In genomic region chr11:104343578-104343977, GRCh38 we compare ENCODE assay signal across 8 cellular contexts.
A peak's percentile ranks its signal among the peaks of the same experiment; 100 is the strongest.
DNase-seq lines count a peak whose midpoint lies in the region; ATAC-seq, FAIRE-seq and TF ChIP-seq lines count a peak whose summit lies in the region.

No MANE protein-coding gene starts in this region.

- POLR2A ChIA-PET in HepG2 (lab: Yijun Ruan, JAX) = no interaction called here

- DNase-seq in HepG2 (ENCODE audit: low spot score) (no peak), right lobe of liver (no peak), body of pancreas (no peak), immature natural killer cell (no peak), dedifferentiated amniotic fluid mesenchymal stem cell (ENCODE audit: extremely low spot score) (no peak), GF-D8 (lab: John Stamatoyannopoulos, UW) (no peak)
- no peak for DNase-seq in stimulated activated CD4-positive, alpha-beta T cell treated with anti-CD3 and anti-CD28 coated beads, Interleukin-15, amount 100 ng/mL, for 24 hours

- TF ChIP-seq EP300 in HepG2 (IDR thresholded peaks at IDR 0.05; ENCODE audit: low read depth in 2 of 2, low read length in 2 of 2) (no peak), HepG2 (CRISPR knock-in tag; IDR thresholded peaks at IDR 0.05; ENCODE audit: borderline replicate concordance) (no peak)

- no peak overlapping the region for H3K4me3 Mint-ChIP-seq in immature natural killer cell

- CTCF ChIA-PET in HepG2 (lab: Yijun Ruan, JAX; ENCODE audit: low intra/inter-chr PET ratio, low total read pairs) = no interaction called here

- TF ChIP-seq POLR2A in HepG2 (IDR thresholded peaks at IDR 0.05; ENCODE audit: insufficient read depth in 1 of 2, low read depth in 2 of 2, low read length in 2 of 2) = no peak
- TF ChIP-seq POLR2A in right lobe of liver (IDR thresholded peaks at IDR 0.05) = no peak
- no peak for TF ChIP-seq POLR2A in body of pancreas (IDR thresholded peaks at IDR 0.05)

- intact Hi-C loops in HepG2 (cut with micrococcal nuclease; ENCODE audit: unreplicated experiment) = no loop called here
- intact Hi-C loops in right lobe of liver (cut with DNase I) = no loop called here
- intact Hi-C loops in body of pancreas (cut with DNase I) = no loop called here

- no peaks in the 10 kb centered on the region for H3K36me3 Mint-ChIP-seq in immature natural killer cell

- no peaks in the 10 kb centered on the region for H3K4me1 ChIP-seq in HepG2 (ENCODE audit: insufficient read depth, low read length)
- no peaks in the 10 kb centered on the region for H3K4me1 ChIP-seq in right lobe of liver
- no peaks in the 10 kb centered on the region for H3K4me1 ChIP-seq in body of pancreas

- no peak for FAIRE-seq in HepG2 (lab: Jason Lieb, UNC)

- in situ Hi-C loops in HepG2 (cut with HindIII; ENCODE audit: extremely low pct_ligation_motif_present, low pct_unique_long_range_greater_than_20kb) = no loop called here

- BruUV-seq in HepG2 (replicated peaks; lab: Mats Ljungman, UMichigan) = no TSS peak

- H3K27ac Mint-ChIP-seq in immature natural killer cell = no peak overlapping the region

- peaks cover 0 to 1% of the 10 kb centered on the region in 2 donors for H3K4me1 Mint-ChIP-seq in immature natural killer cell

- TF ChIP-seq RAD21 in HepG2 (CRISPR knock-in tag; IDR thresholded peaks at IDR 0.05) = no peak

- no peaks in the 10 kb centered on the region for H3K9me3 Mint-ChIP-seq in immature natural killer cell

- H3K4me3 ChIP-seq in HepG2 (replicated peaks in 1 of 3; ENCODE audit: insufficient read depth in 1 of 3, low read depth in 2 of 3, low read length in 3 of 3) (no peak overlapping the region), right lobe of liver (no peak overlapping the region), body of pancreas (no peak overlapping the region)

- H3K79me2 ChIP-seq in HepG2 (ENCODE audit: insufficient read depth, low read length) = no peaks in the 10 kb centered on the region

- ATAC-seq in HepG2 (peak; percentile 61), right lobe of liver (no peak), HG03469 (IDR thresholded peaks at IDR 0.05; ENCODE audit: unreplicated experiment) (peak; percentile 86), body of pancreas (peak; percentile 48)

- no peaks in the 10 kb centered on the region for H3K36me3 ChIP-seq in HepG2 (replicated peaks in 1 of 2; ENCODE audit: control insufficient read depth in 1 of 2, insufficient read depth in 2 of 2, low read length in 2 of 2)
- no peaks in the 10 kb centered on the region for H3K36me3 ChIP-seq in right lobe of liver
- no peaks in the 10 kb centered on the region for H3K36me3 ChIP-seq in body of pancreas (replicated peaks in 1 of 2; ENCODE audit: insufficient read depth in 1 of 2, low read depth in 2 of 2)

- 25% methylated on average over 1 of the region's 1 CpG for WGBS in HepG2 (ENCODE audit: low lambda C conversion rate)
- WGBS in right lobe of liver (ENCODE audit: insufficient coverage, low coverage, low lambda C conversion rate, missing lambda C conversion rate) = 50% methylated on average over 1 of the region's 1 CpG
- WGBS in body of pancreas, 2 donors = 85 to 97% methylated on average over 1 of the region's 1 CpG

- H3K27me3 Mint-ChIP-seq in immature natural killer cell (ENCODE audit: low read depth in 3 of 3) = peaks cover 2 to 8% (median 3%) of the 10 kb centered on the region in 3 donors

- H3K9ac ChIP-seq in HepG2 (ENCODE audit: insufficient read depth, low read depth, low read length) = no peak overlapping the region

- no peak overlapping the region for H3K4me2 ChIP-seq in HepG2 (ENCODE audit: low read depth, low read length)

- no peak overlapping the region for H2AFZ ChIP-seq in HepG2 (ENCODE audit: low read length)

- no peaks in the 10 kb centered on the region for H4K20me1 ChIP-seq in HepG2 (ENCODE audit: insufficient read depth, low read length)

- no peak for TF ChIP-seq CTCF in HepG2 (CRISPR knock-in tag; IDR thresholded peaks at IDR 0.05)
- peak in 2 of 4 donors; percentile 22 to 30 for TF ChIP-seq CTCF in right lobe of liver (IDR thresholded peaks at IDR 0.05)
- peak in 5 of 7 experiments; percentile 28 to 35 (median 33) for TF ChIP-seq CTCF in body of pancreas (IDR thresholded peaks at IDR 0.05)

- H3K27me3 ChIP-seq in HepG2 (ENCODE audit: control insufficient read depth in 1 of 2, insufficient read depth in 2 of 2, low read length in 2 of 2) (no peaks in the 10 kb centered on the region), right lobe of liver (no peaks in the 10 kb centered on the region), body of pancreas (no peaks in the 10 kb centered on the region)

- no peaks in the 10 kb centered on the region; the same call in 1 of the 2 replicates for H3K9me3 ChIP-seq in HepG2 (ENCODE audit: low read length)
- H3K9me3 ChIP-seq in right lobe of liver = no peaks in the 10 kb centered on the region
- no peaks in the 10 kb centered on the region for H3K9me3 ChIP-seq in body of pancreas

- H3K27ac ChIP-seq in HepG2 (ENCODE audit: extremely low read length, insufficient read depth, low read length) = no peak overlapping the region
- H3K27ac ChIP-seq in right lobe of liver = no peak overlapping the region
- no peak overlapping the region for H3K27ac ChIP-seq in body of pancreas

TF ChIP-seq in HepG2, 621 proteins besides CTCF, POLR2A, EP300 and RAD21:
- TF ChIP-seq PAX8 (CRISPR knock-in tag; IDR thresholded peaks at IDR 0.05; ENCODE audit: borderline replicate concordance) (no peak), ZNF788 (CRISPR knock-in tag; IDR thresholded peaks at IDR 0.05; ENCODE audit: borderline replicate concordance) (no peak), ZNF629 (CRISPR knock-in tag; conservative IDR thresholded peaks at IDR 0.05) (no peak), ARID4A (CRISPR knock-in tag; IDR thresholded peaks at IDR 0.05; ENCODE audit: borderline replicate concordance) (no peak), MEIS2 (CRISPR knock-in tag; IDR thresholded peaks at IDR 0.05) (no peak), NR0B2 (CRISPR knock-in tag; IDR thresholded peaks at IDR 0.05) (no peak), KLF6 (CRISPR knock-in tag; IDR thresholded peaks at IDR 0.05) (no peak)
TF ChIP-seq in HepG2: peak in this region for 0.

Comparison
In these comparisons a context has a peak if more than half of its experiments do, and no peak if none do; other contexts are left out.
1. ATAC-seq: peak in HepG2 (single experiment), HG03469 (single experiment) and body of pancreas (single experiment); none in right lobe of liver (0 of 4).